In the genomic region with DNA sequence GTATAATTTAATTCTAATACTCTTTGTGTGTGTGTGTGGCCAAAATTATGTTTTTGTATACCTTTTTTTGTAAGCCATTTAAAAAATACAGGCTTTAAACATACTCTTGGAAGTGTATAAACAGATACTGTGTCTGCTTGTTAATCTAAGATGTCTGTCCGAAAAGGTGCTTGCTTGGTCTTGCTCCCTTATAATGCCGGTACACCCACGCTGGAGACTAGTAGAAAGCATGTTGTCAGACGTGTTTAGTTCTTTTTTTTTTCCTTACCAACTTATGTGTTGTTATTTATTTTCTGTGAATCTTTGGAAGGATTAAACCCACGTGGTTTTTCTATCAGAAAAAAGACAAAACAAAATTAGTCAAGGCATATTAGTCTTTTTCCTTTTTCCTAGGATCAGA, we compare ENCODE assay signal across 21 cellular contexts.
"Had no signal": no experiment of that assay in that cellular context is flagged by ENCODE, and none has a peak within 500 bp of the region (broad histone marks: within the 10 kb centered on the region; RNA-seq: fewer than 3 reads in every experiment).

No MANE protein-coding gene starts in this region.

- ATAC-seq: activated CD8-positive, alpha-beta T cell treated with anti-CD3 and anti-CD28 coated beads for 36 hours; activated naive CD4-positive, alpha-beta T cell treated with anti-CD3 and anti-CD28 coated beads, Interleukin-2, amount 50 U/mL, for 72 hours; activated T-cell treated with anti-CD3 and anti-CD28 coated beads, Interleukin-2, amount 50 U/mL, for 72 hours; left lung; natural killer cell had no signal

- H3K27me3 ChIP-seq: left lung, transverse colon had no signal

- H3K27ac ChIP-seq: coronary artery had no signal

- H3K36me3 ChIP-seq: transverse colon had no signal

- FAIRE-seq: endothelial cell of umbilical vein, kidney had no signal

- H3K4me3 ChIP-seq: coronary artery, left lung, transverse colon had no signal

- DNase-seq: activated B cell treated with CpG ODN at 0.5 μM for 24 hours; activated CD4-positive, alpha-beta T cell treated with anti-CD3 and anti-CD28 coated beads for 48 hours; activated CD8-positive, alpha-beta memory T cell treated with anti-CD3 and anti-CD28 coated beads, Interleukin-2, amount 50 U/mL, for 4 hours; activated CD8-positive, alpha-beta T cell treated with anti-CD3 and anti-CD28 coated beads for 36 hours; activated gamma-delta T cell; activated T-cell treated with anti-CD3 and anti-CD28 coated beads, Interleukin-2, amount 50 U/mL, for 72 hours; caudate nucleus; effector CD4-positive, alpha-beta T cell; hippocampal formation; kidney; left lung; natural killer cell; posterior cingulate gyrus; stimulated activated CD4-positive, alpha-beta T cell treated with anti-CD3 and anti-CD28 coated beads, Interleukin-4, amount 100 ng/mL, for 24 hours; stimulated activated naive CD4-positive, alpha-beta T cell treated with Interleukin-2 at 50 U/mL for 16 hours; substantia nigra; T-helper 2 cell; transverse colon had no signal

- H3K9me3 ChIP-seq: left lung, transverse colon had no signal
